15 cellular contexts compared by ENCODE assay signal in the genomic region with DNA sequence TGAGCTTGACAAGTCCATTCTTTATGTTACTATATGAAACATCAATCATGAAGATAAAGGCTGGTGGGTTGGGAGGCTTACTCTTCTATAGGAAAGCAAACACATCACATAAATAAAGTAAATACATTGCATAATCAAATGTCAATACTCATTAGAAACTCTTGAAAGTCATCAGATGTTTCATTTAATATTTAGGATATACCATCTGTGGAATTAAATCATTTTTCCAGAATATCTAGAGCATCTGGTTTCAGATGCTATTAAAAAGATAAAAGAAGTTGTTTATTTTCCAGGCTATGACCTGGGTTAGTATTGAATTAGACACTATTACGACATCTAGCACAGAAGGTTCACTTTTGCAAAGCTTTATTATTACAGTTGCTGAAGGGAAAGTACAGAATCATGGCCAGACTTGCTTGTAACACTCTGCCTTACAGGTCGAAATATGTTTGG.
DNase-seq lines count a peak whose midpoint lies in the region; ATAC-seq and TF ChIP-seq lines count a peak whose summit lies in the region.
"Had no signal": no experiment of that assay in that cellular context is flagged by ENCODE, and none has a peak within 500 bp of the region (broad histone marks: within the 10 kb centered on the region; RNA-seq: fewer than 3 reads in every experiment).

No MANE protein-coding gene starts in this region.

- H3K27ac ChIP-seq in foreskin keratinocyte (no peak overlapping the region), rectal smooth muscle tissue (ENCODE audit: low read depth, low read length) (peak overlapping the region; percentile 84), upper lobe of right lung (no peak overlapping the region)
- no peak overlapping the region for H3K27ac ChIP-seq in CD8-positive, alpha-beta memory T cell (ENCODE audit: low read depth, low read length)
- H3K27ac ChIP-seq: epithelial cell of prostate, SJSA1 had no signal

- intact Hi-C loops in upper lobe of right lung (cut with DNase I): no loop called here

- peaks cover 1 to 59% (median 17%) of the 10 kb centered on the region in 3 donors for H3K36me3 Mint-ChIP-seq in CD8-positive, alpha-beta memory T cell

- H3K9me3 Mint-ChIP-seq in CD8-positive, alpha-beta memory T cell: no peaks in the 10 kb centered on the region

- H3K4me1 Mint-ChIP-seq in CD8-positive, alpha-beta memory T cell: no peaks in the 10 kb centered on the region

- no peak overlapping the region for H3K27ac Mint-ChIP-seq in CD8-positive, alpha-beta memory T cell

- ATAC-seq in foreskin keratinocyte (peak; percentile 64), upper lobe of right lung (no peak)

- TF ChIP-seq CTCF in foreskin keratinocyte (conservative IDR thresholded peaks at IDR 0.05) (no peak), upper lobe of right lung (IDR thresholded peaks at IDR 0.05) (no peak)

- POLR2A ChIA-PET in CD8-positive, alpha-beta memory T cell (lab: Charles Lee): no interaction called here

- H3K27me3 ChIP-seq in foreskin keratinocyte (no peaks in the 10 kb centered on the region), rectal smooth muscle tissue (ENCODE audit: control insufficient read depth, insufficient read depth, low read length) (no peaks in the 10 kb centered on the region), upper lobe of right lung (no peaks in the 10 kb centered on the region)
- no peaks in the 10 kb centered on the region for H3K27me3 ChIP-seq in CD8-positive, alpha-beta memory T cell (ENCODE audit: insufficient read depth, low read length, poor library complexity, severe bottlenecking)
- H3K27me3 ChIP-seq: pancreas, SJSA1, suprapubic skin had no signal

- DNase-seq in DMS153 treated with DMSO at 0.1 percent for 48 hours (lab: John Stamatoyannopoulos, UW; ENCODE audit: unreplicated experiment) (peak; percentile 50), amniotic epithelial cell (ENCODE audit: low read depth) (peak; percentile 93), foreskin keratinocyte (peak; percentile 64 to 70), dermis blood vessel endothelial cell (no peak), upper lobe of right lung (no peak)
- no peak for DNase-seq in CD8-positive, alpha-beta memory T cell
- DNase-seq in central memory CD4-positive, alpha-beta T cell: no peak
- DNase-seq: activated T-cell treated with anti-CD3 and anti-CD28 coated beads, Interleukin-2, amount 50 U/mL, for 1 hour; kidney glomerular epithelial cell; NCI-H446 treated with DMSO at 0.1 percent for 48 hours; pancreas had no signal

- H3K27me3 Mint-ChIP-seq in CD8-positive, alpha-beta memory T cell: no peaks in the 10 kb centered on the region

- H3K4me1 ChIP-seq in foreskin keratinocyte: peaks cover 15% of the 10 kb centered on the region
- peaks cover 56% of the 10 kb centered on the region for H3K4me1 ChIP-seq in rectal smooth muscle tissue (ENCODE audit: control insufficient read depth, insufficient read depth, low read length)
- peaks cover 15% of the 10 kb centered on the region for H3K4me1 ChIP-seq in upper lobe of right lung
- no peaks in the 10 kb centered on the region for H3K4me1 ChIP-seq in CD8-positive, alpha-beta memory T cell (ENCODE audit: insufficient read depth, low read length)

- CTCF ChIA-PET in CD8-positive, alpha-beta memory T cell (lab: Charles Lee): no interaction called here

- no peaks in the 10 kb centered on the region for H3K9me3 ChIP-seq in upper lobe of right lung
- no peaks in the 10 kb centered on the region for H3K9me3 ChIP-seq in CD8-positive, alpha-beta memory T cell (ENCODE audit: low read length)
- H3K9me3 ChIP-seq: pancreas, SJSA1, suprapubic skin had no signal

- H3K4me3 Mint-ChIP-seq in CD8-positive, alpha-beta memory T cell: no peak overlapping the region

- no peak overlapping the region for H3K9ac ChIP-seq in rectal smooth muscle tissue (ENCODE audit: low read length)

- H3K4me3 ChIP-seq in rectal smooth muscle tissue (ENCODE audit: low read length) (no peak overlapping the region), upper lobe of right lung (no peak overlapping the region)
- no peak overlapping the region for H3K4me3 ChIP-seq in CD8-positive, alpha-beta memory T cell (ENCODE audit: low read length)
- H3K4me3 ChIP-seq: pancreas, SJSA1, suprapubic skin had no signal

- H3K36me3 ChIP-seq in rectal smooth muscle tissue (ENCODE audit: control insufficient read depth, insufficient read depth, low read length): no peaks in the 10 kb centered on the region
- H3K36me3 ChIP-seq in upper lobe of right lung: peaks cover 34% of the 10 kb centered on the region
- peaks cover 6% of the 10 kb centered on the region for H3K36me3 ChIP-seq in CD8-positive, alpha-beta memory T cell (ENCODE audit: insufficient read depth, low read length)
- H3K36me3 ChIP-seq: suprapubic skin had no signal

Comparison
In these comparisons a context has a peak if more than half of its experiments do, and no peak if none do; other contexts are left out.
1. DNase-seq: peak in DMS153 treated with DMSO at 0.1 percent for 48 hours (single experiment), amniotic epithelial cell (single experiment) and foreskin keratinocyte (2 of 2); none in dermis blood vessel endothelial cell (single experiment), upper lobe of right lung (single experiment), CD8-positive, alpha-beta memory T cell (0 of 5) and central memory CD4-positive, alpha-beta T cell (single experiment).